Comparison of ENCODE assay signal across 10 cellular contexts in genomic region chr17:50344712-50345380, GRCh38. TPM values are rescaled to one million over a fixed set of nuclear protein-coding genes. Genes with fewer than 3 reads are reported as not detected.
DNase-seq lines count a peak whose midpoint lies in the region; ATAC-seq and TF ChIP-seq lines count a peak whose summit lies in the region.
"Had no signal": no experiment of that assay in that cellular context is flagged by ENCODE, and none has a peak within 500 bp of the region (broad histone marks: within the 10 kb centered on the region; RNA-seq: fewer than 3 reads in every experiment).

No MANE protein-coding gene starts in this region.

- no peak for DNase-seq in T-helper 2 cell treated with Interferon-gamma antibody and Interleukin-4, amounts not matched to agents 5 μg/mL and 100 μg/mL, for 36 hours (ENCODE audit: low spot score)
- DNase-seq in T-helper 2 cell: no peak
- peak; percentile 85 for DNase-seq in NCI-H510A (lab: John Stamatoyannopoulos, UW)
- DNase-seq in dorsolateral prefrontal cortex: peak in 1 of 10 donors; percentile 22
- DNase-seq in sciatic nerve (ENCODE audit: low spot score): no peak
- DNase-seq in mesendoderm: no peak
- DNase-seq: NCI-H1092 had no signal

- no peak for TF ChIP-seq CTCF in dorsolateral prefrontal cortex (IDR thresholded peaks at IDR 0.05 in 54 of 56, conservative IDR thresholded peaks at IDR 0.05 in 2 of 56; ENCODE audit: low read depth in 1 of 56, partially characterized antibody in 56 of 56)

- H2BK5ac ChIP-seq in mesendoderm (ENCODE audit: low read length): no peak overlapping the region

- H2AK5ac ChIP-seq in mesendoderm (ENCODE audit: low read length): no peak overlapping the region

- H2BK120ac ChIP-seq in mesendoderm (ENCODE audit: low read depth, low read length): no peak overlapping the region

- no peak overlapping the region for H3K4ac ChIP-seq in mesendoderm (ENCODE audit: low read depth, low read length)

- peak overlapping the region; percentile 49 for H3K27ac Mint-ChIP-seq in T-helper 2 cell treated with Interferon-gamma antibody and Interleukin-4, amounts not matched to agents 5 μg/mL and 100 μg/mL, for 36 hours

- peak overlapping the region in 4 of 59 donors; percentile 12 to 57 (median 34) for H3K27ac ChIP-seq in dorsolateral prefrontal cortex
- no peak overlapping the region for H3K27ac ChIP-seq in mesendoderm (ENCODE audit: low read depth, low read length)

- H3K36me3 Mint-ChIP-seq in T-helper 2 cell treated with Interferon-gamma antibody and Interleukin-4, amounts not matched to agents 5 μg/mL and 100 μg/mL, for 36 hours (ENCODE audit: low read depth): no peaks in the 10 kb centered on the region

- H3K27me3 ChIP-seq in dorsolateral prefrontal cortex (no peaks in the 10 kb centered on the region), mesendoderm (ENCODE audit: insufficient read depth, low read length, poor library complexity) (no peaks in the 10 kb centered on the region)
- H3K27me3 ChIP-seq: pancreas had no signal

- no peak overlapping the region for H4K8ac ChIP-seq in mesendoderm (ENCODE audit: low read depth, low read length)

- no peak overlapping the region for H2BK15ac ChIP-seq in mesendoderm (replicated peaks; ENCODE audit: low read depth)

- no CpG with 5 or more reads among the region's 13 CpGs for WGBS in mesendoderm (ENCODE audit: extremely low coverage, insufficient coverage, low lambda C conversion rate)

- intact Hi-C loops in dorsolateral prefrontal cortex (cut with DNase I): no loop called here
- intact Hi-C loops in sciatic nerve (cut with DNase I): no loop called here

- H3K23ac ChIP-seq in mesendoderm (ENCODE audit: low read length): no peak overlapping the region

- peak; percentile 13 for ATAC-seq in sciatic nerve
- no peak for ATAC-seq in HG03565 (IDR thresholded peaks at IDR 0.05; ENCODE audit: unreplicated experiment)
- ATAC-seq in GM21786 (IDR thresholded peaks at IDR 0.05; ENCODE audit: unreplicated experiment): no peak

- H3K4me2 ChIP-seq in mesendoderm (ENCODE audit: low read length): no peak overlapping the region

- H3K79me2 ChIP-seq in mesendoderm (ENCODE audit: control insufficient read depth, insufficient read depth, low read length): no peaks in the 10 kb centered on the region

- H3K27me3 Mint-ChIP-seq in T-helper 2 cell treated with Interferon-gamma antibody and Interleukin-4, amounts not matched to agents 5 μg/mL and 100 μg/mL, for 36 hours (ENCODE audit: low read depth): no peaks in the 10 kb centered on the region

- H4K5ac ChIP-seq in mesendoderm (ENCODE audit: low read length): no peak overlapping the region

- peaks cover 28% of the 10 kb centered on the region for H3K4me1 Mint-ChIP-seq in T-helper 2 cell treated with Interferon-gamma antibody and Interleukin-4, amounts not matched to agents 5 μg/mL and 100 μg/mL, for 36 hours (ENCODE audit: low read depth)

- H3K9me3 Mint-ChIP-seq in T-helper 2 cell treated with Interferon-gamma antibody and Interleukin-4, amounts not matched to agents 5 μg/mL and 100 μg/mL, for 36 hours: no peaks in the 10 kb centered on the region

- H3K9ac ChIP-seq in mesendoderm (ENCODE audit: low read length): no peak overlapping the region

- H3K36me3 ChIP-seq in mesendoderm (ENCODE audit: control insufficient read depth, insufficient read depth, low read length): no peaks in the 10 kb centered on the region
- H3K36me3 ChIP-seq: pancreas had no signal

- no peak overlapping the region for H3K56ac ChIP-seq in mesendoderm (ENCODE audit: low read length)

- no peak overlapping the region for H3K18ac ChIP-seq in mesendoderm (ENCODE audit: low read length)

- H3K4me3 Mint-ChIP-seq in T-helper 2 cell treated with Interferon-gamma antibody and Interleukin-4, amounts not matched to agents 5 μg/mL and 100 μg/mL, for 36 hours: peak overlapping the region; percentile 78

- H3K79me1 ChIP-seq in mesendoderm (ENCODE audit: low read length): peaks cover 6% of the 10 kb centered on the region

- peaks cover 10% of the 10 kb centered on the region for H3K4me1 ChIP-seq in mesendoderm (ENCODE audit: control insufficient read depth, low read depth, low read length)

- peak overlapping the region in 37 of 59 donors; percentile 64 to 94 (median 83) for H3K4me3 ChIP-seq in dorsolateral prefrontal cortex
- H3K4me3 ChIP-seq in mesendoderm (ENCODE audit: low read length): no peak overlapping the region

RNA-seq across cellular contexts. Expression of gene XYLT2, which starts 1.1 kb away (rescaled TPM):
- total RNA-seq in dorsolateral prefrontal cortex: 10 to 100 TPM; 13.3 to 28.9 (median 19.3) TPM
- 20.0 TPM for total RNA-seq in sciatic nerve
- polyA plus RNA-seq in mesendoderm (2013, experiment 1 of 2): 7.8 TPM
- polyA plus RNA-seq in mesendoderm (2013, experiment 2 of 2): 7.8 TPM

RNA-seq across cellular contexts. Expression of gene MRPL27, which starts 28.1 kb away (rescaled TPM):
- total RNA-seq in dorsolateral prefrontal cortex (10 to 100 TPM; 38.9 to 85.2 (median 61.6) TPM), sciatic nerve (41.2 TPM)
- 99.9 TPM for polyA plus RNA-seq in mesendoderm (2013, experiment 1 of 2)
- 99.9 TPM for polyA plus RNA-seq in mesendoderm (2013, experiment 2 of 2)

RNA-seq across cellular contexts. Expression of gene EME1, which starts 28.2 kb away (rescaled TPM):
- total RNA-seq in dorsolateral prefrontal cortex (1 to 10 TPM in 73 of 120 experiments, under 1 TPM in 36, not detected in 11; 0.19 to 4.9 (median 1.3) TPM), sciatic nerve (1.5 TPM)
- 7.3 TPM for polyA plus RNA-seq in mesendoderm (2013, experiment 1 of 2)
- polyA plus RNA-seq in mesendoderm (2013, experiment 2 of 2): 7.1 TPM

RNA-seq across cellular contexts. Expression of gene LRRC59, which starts 52.5 kb away (rescaled TPM):
- total RNA-seq in dorsolateral prefrontal cortex: 10 to 100 TPM; 26.1 to 54.3 (median 38.0) TPM
- total RNA-seq in sciatic nerve: 33.6 TPM
- polyA plus RNA-seq in mesendoderm (2013, experiment 1 of 2): 88.3 TPM
- polyA plus RNA-seq in mesendoderm (2013, experiment 2 of 2): 89.3 TPM
